Comparison of ENCODE assay signal across 9 cellular contexts in genomic region chr20:8790442-8791074, GRCh38.
DNase-seq lines count a peak whose midpoint lies in the region; ATAC-seq and TF ChIP-seq lines count a peak whose summit lies in the region.
"Had no signal": no experiment of that assay in that cellular context is flagged by ENCODE, and none has a peak within 500 bp of the region (broad histone marks: within the 10 kb centered on the region; RNA-seq: fewer than 3 reads in every experiment).

No MANE protein-coding gene starts in this region.

- no peak overlapping the region for H3K27ac Mint-ChIP-seq in neural crest cell (ENCODE audit: unreplicated experiment)
- H3K27ac Mint-ChIP-seq: activated naive CD8-positive, alpha-beta T cell had no signal

- no peaks in the 10 kb centered on the region for H3K27me3 Mint-ChIP-seq in neural crest cell (ENCODE audit: low read depth)
- H3K27me3 Mint-ChIP-seq: activated naive CD8-positive, alpha-beta T cell had no signal

- H3K9me3 Mint-ChIP-seq in neural crest cell = peaks cover 1% of the 10 kb centered on the region

- H3K4me3 Mint-ChIP-seq in neural crest cell = no peak overlapping the region
- H3K4me3 Mint-ChIP-seq: activated naive CD8-positive, alpha-beta T cell had no signal

- peaks cover 4% of the 10 kb centered on the region for H3K36me3 Mint-ChIP-seq in neural crest cell (ENCODE audit: low read depth)
- H3K36me3 Mint-ChIP-seq: activated naive CD8-positive, alpha-beta T cell had no signal

- peak; percentile 94 for TF ChIP-seq CTCF in neural crest cell (conservative IDR thresholded peaks at IDR 0.05)

- peaks cover 31% of the 10 kb centered on the region for H3K4me1 Mint-ChIP-seq in neural crest cell

- DNase-seq in NCI-H2081 (lab: John Stamatoyannopoulos, UW) (peak; percentile 30 to 68), NCI-H2081 treated with DMSO at 0.1 percent for 48 hours (lab: John Stamatoyannopoulos, UW) (no peak), HS-5 (ENCODE audit: low read depth) (peak; percentile 45), RKO (ENCODE audit: low spot score) (peak; percentile 71), neural crest cell (ENCODE audit: low read depth, low spot score) (peak; percentile 43)
- no peak for DNase-seq in effector CD4-positive, alpha-beta T cell

- ATAC-seq in GM19328 (IDR thresholded peaks at IDR 0.05; ENCODE audit: unreplicated experiment) (peak; percentile 70), esophagus mucosa (peak; percentile 42)

Comparison
In these comparisons a context has a peak if more than half of its experiments do, and no peak if none do; other contexts are left out.
1. DNase-seq: peak in NCI-H2081 (2 of 2), HS-5 (single experiment), RKO (single experiment) and neural crest cell (single experiment); none in NCI-H2081 treated with DMSO at 0.1 percent for 48 hours (single experiment) and effector CD4-positive, alpha-beta T cell (single experiment).